In the genomic region with DNA sequence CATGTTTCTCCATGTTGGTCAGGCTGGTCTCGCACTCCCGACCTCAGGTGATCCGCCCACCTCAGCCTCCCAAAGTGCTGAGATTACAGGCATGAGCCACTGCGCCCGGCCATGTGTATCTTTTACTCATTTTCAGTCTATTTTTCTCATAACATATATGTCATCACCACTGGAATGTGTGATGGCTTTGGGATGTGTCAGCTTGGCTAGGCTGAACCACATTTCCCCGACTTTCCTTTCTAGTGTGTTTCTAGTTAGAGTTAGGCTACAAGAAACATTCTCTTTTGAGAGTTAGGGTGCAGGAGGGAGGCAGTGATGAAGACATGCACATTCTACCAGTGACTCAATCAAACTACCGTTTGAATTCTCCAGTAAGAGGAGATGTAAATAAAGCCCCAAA, we compare ENCODE assay signal across 18 cellular contexts.
DNase-seq lines count a peak whose midpoint lies in the region; TF ChIP-seq lines count a peak whose summit lies in the region.
"Had no signal": no experiment of that assay in that cellular context is flagged by ENCODE, and none has a peak within 500 bp of the region (broad histone marks: within the 10 kb centered on the region; RNA-seq: fewer than 3 reads in every experiment).

No MANE protein-coding gene starts in this region.

- H2AFZ ChIP-seq in mammary epithelial cell (ENCODE audit: low read depth, low read length) = no peak overlapping the region

- CTCF ChIA-PET in mammary epithelial cell (lab: Charles Lee; ENCODE audit: low non-redundant PET) = no interaction called here

- no peak overlapping the region for H3K9ac ChIP-seq in mammary epithelial cell (ENCODE audit: insufficient read depth, low read length)
- H3K9ac ChIP-seq: BLaER1 treated with 17β-estradiol and CSF1 and Interleukin-3, amounts not matched to agents 10 nM and 100 nM had no signal

- intact Hi-C loops in mammary epithelial cell (cut with micrococcal nuclease) = no loop called here

- no peaks in the 10 kb centered on the region for H3K27me3 ChIP-seq in mammary epithelial cell (ENCODE audit: insufficient read depth, low read length)
- H3K27me3 ChIP-seq: adrenal gland; BLaER1 treated with 17β-estradiol and CSF1 and Interleukin-3, amounts not matched to agents 10 nM and 100 nM; dorsolateral prefrontal cortex; gastrocnemius medialis had no signal

- H3K9me3 ChIP-seq in mammary epithelial cell (replicated peaks; ENCODE audit: insufficient read depth, low read length) = no peaks in the 10 kb centered on the region
- H3K9me3 ChIP-seq: adrenal gland; BLaER1 treated with 17β-estradiol and CSF1 and Interleukin-3, amounts not matched to agents 10 nM and 100 nM; gastrocnemius medialis had no signal

- DNase-seq in AG10803 (ENCODE audit: low read depth) (peak; percentile 98), HT1080 (ENCODE audit: low read depth) (peak; percentile 74), mammary epithelial cell (peak; percentile 51), myocyte (ENCODE audit: low read depth) (peak; percentile 59), G401 (ENCODE audit: low spot score) (no peak), NCI-H146 (lab: John Stamatoyannopoulos, UW) (no peak), cerebellum (ENCODE audit: low spot score) (no peak)
- DNase-seq in central memory CD4-positive, alpha-beta T cell = no peak
- DNase-seq: activated CD4-positive, alpha-beta T cell treated with anti-CD3 and anti-CD28 coated beads, Interleukin-2, amount 50 U/mL, for 48 hours; activated T-cell treated with anti-CD3 and anti-CD28 coated beads, Interleukin-2, amount 50 U/mL, for 72 hours; adrenal gland; dorsolateral prefrontal cortex; gastrocnemius medialis; MV-4-11; small intestine; stimulated activated naive CD8-positive, alpha-beta T cell treated with anti-CD3 and anti-CD28 coated beads, Interleukin-15, amount 100 ng/mL, for 72 hours had no signal

- H3K4me2 ChIP-seq in mammary epithelial cell (ENCODE audit: insufficient read depth, low read depth, low read length) = no peak overlapping the region
- H3K4me2 ChIP-seq: BLaER1 treated with 17β-estradiol and CSF1 and Interleukin-3, amounts not matched to agents 10 nM and 100 nM had no signal

- H3K27ac ChIP-seq in mammary epithelial cell (ENCODE audit: insufficient read depth, low read depth, low read length) = no peak overlapping the region
- H3K27ac ChIP-seq: adrenal gland, dorsolateral prefrontal cortex, gastrocnemius medialis, SK-N-MC had no signal

- BruUV-seq in mammary epithelial cell (replicated peaks; lab: Mats Ljungman, UMichigan) = no TSS peak

- dilution Hi-C loops in mammary epithelial cell (cut with HindIII; ENCODE audit: low sequenced_read_pairs) = no loop called here

- H3K4me1 ChIP-seq in mammary epithelial cell (ENCODE audit: insufficient read depth, low read length) = peaks cover 41% of the 10 kb centered on the region
- H3K4me1 ChIP-seq: gastrocnemius medialis had no signal

- TF ChIP-seq CTCF in AG10803 (conservative IDR thresholded peaks at IDR 0.05; ENCODE audit: low read length) (no peak), mammary epithelial cell (conservative IDR thresholded peaks at IDR 0.05 in 1 of 2, IDR thresholded peaks at IDR 0.05 in 1 of 2; ENCODE audit: extremely low read depth in 1 of 2, insufficient read depth in 1 of 2, low read depth in 1 of 2, low read length in 2 of 2) (no peak)

- WGBS in mammary epithelial cell (ENCODE audit: low coverage, missing lambda C conversion rate) = 91% methylated on average over 7 of the region's 7 CpGs

- H3K4me3 ChIP-seq in AG10803 (ENCODE audit: low read length) = no peak overlapping the region
- no peak overlapping the region for H3K4me3 ChIP-seq in mammary epithelial cell (replicated peaks in 1 of 3; ENCODE audit: insufficient read depth in 1 of 3, low read depth in 2 of 3, low read length in 3 of 3)
- H3K4me3 ChIP-seq: adrenal gland; BLaER1 treated with 17β-estradiol and CSF1 and Interleukin-3, amounts not matched to agents 10 nM and 100 nM; dorsolateral prefrontal cortex; gastrocnemius medialis; SK-N-MC had no signal

- H3K36me3 ChIP-seq in mammary epithelial cell (ENCODE audit: insufficient read depth, low read length) = no peaks in the 10 kb centered on the region
- H3K36me3 ChIP-seq: adrenal gland; BLaER1 treated with 17β-estradiol and CSF1 and Interleukin-3, amounts not matched to agents 10 nM and 100 nM; gastrocnemius medialis had no signal

- no peaks in the 10 kb centered on the region for H4K20me1 ChIP-seq in mammary epithelial cell (ENCODE audit: insufficient read depth, low read length)
- H4K20me1 ChIP-seq: BLaER1 treated with 17β-estradiol and CSF1 and Interleukin-3, amounts not matched to agents 10 nM and 100 nM had no signal

- in situ Hi-C loops in mammary epithelial cell (cut with MboI; ENCODE audit: low sequenced_read_pairs in 2 of 2) = no loop called here
- in situ Hi-C loops in G401 (cut with HindIII; ENCODE audit: low sequenced_read_pairs) = no loop called here

- no peaks in the 10 kb centered on the region for H3K79me2 ChIP-seq in mammary epithelial cell (ENCODE audit: insufficient read depth, low read length)

Comparison
In these comparisons a context has a peak if more than half of its experiments do, and no peak if none do; other contexts are left out.
1. DNase-seq: peak in AG10803 (single experiment), HT1080 (single experiment), mammary epithelial cell (single experiment) and myocyte (single experiment); none in G401 (single experiment), NCI-H146 (single experiment), cerebellum (single experiment) and central memory CD4-positive, alpha-beta T cell (single experiment).